Comparison of ENCODE assay signal across 1 cellular context in the genomic region with DNA sequence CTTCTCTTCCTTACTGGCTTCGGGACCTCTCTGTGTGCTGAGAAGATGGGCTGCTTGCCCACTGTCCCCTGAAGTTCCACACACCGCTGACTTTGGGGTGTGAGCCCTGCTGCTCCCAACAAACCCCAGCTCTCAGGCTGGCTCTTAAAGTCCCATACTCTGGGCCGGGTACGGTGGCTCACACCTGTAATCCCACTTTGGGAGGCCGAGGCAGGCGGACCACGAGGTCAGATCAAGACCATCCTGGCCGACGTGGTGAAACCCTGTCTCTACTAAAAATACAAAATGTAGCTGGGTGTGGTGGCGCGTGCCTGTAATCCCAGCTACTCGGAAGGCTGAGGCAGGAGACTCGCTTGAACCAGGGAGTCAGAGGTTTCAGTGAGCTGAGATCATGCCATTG.
TF ChIP-seq lines count a peak whose summit lies in the region.

No MANE protein-coding gene starts in this region.

TF ChIP-seq in A549, 52 proteins besides CTCF, POLR2A, EP300 and RAD21 (continued from another document):
- TF ChIP-seq PHF8 (IDR thresholded peaks at IDR 0.05; ENCODE audit: borderline replicate concordance, low read depth) = no peak
